ENCODE assay signal across 14 cellular contexts in the genomic region with DNA sequence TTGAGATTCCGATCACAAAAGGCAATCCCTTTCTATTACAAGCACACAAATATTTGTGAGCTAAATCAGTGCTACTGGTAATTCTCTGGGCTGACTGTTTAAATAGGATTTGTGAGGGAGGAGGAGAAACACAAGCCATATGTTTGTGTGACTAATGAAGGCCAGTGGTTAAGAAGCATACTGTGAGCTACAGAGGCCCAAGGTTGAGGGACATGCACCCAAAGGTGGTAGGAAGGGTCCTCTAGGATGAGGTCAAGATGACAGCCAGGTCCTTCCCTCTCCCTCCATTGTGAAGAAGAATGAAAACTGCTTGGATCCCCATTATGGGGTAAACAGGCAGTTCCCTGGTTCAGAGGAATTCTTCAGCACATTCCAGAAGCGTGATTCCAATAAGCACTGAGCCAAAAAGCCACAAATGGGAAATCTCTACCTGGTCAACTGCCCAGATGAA.
DNase-seq lines count a peak whose midpoint lies in the region; ATAC-seq and TF ChIP-seq lines count a peak whose summit lies in the region.
"Had no signal": no experiment of that assay in that cellular context is flagged by ENCODE, and none has a peak within 500 bp of the region (broad histone marks: within the 10 kb centered on the region; RNA-seq: fewer than 3 reads in every experiment).

No MANE protein-coding gene starts in this region.

- WGBS in transverse colon (ENCODE audit: low coverage in 1 of 2), 2 donors: 66 to 67% methylated on average over 2 of the region's 2 CpGs
- WGBS in stomach, 5 donors: 65 to 81% (median 66%) methylated on average over 2 of the region's 2 CpGs

- BruUV-seq in MCF 10A (replicated peaks; lab: Mats Ljungman, UMichigan): no TSS peak

- H3K4me3 Mint-ChIP-seq in MCF 10A (ENCODE audit: unreplicated experiment): no peak overlapping the region
- H3K4me3 Mint-ChIP-seq: naive thymus-derived CD4-positive, alpha-beta T cell; type B pancreatic cell had no signal

- H3K27ac Mint-ChIP-seq in MCF 10A (ENCODE audit: low read depth, unreplicated experiment): peak overlapping the region; percentile 76
- H3K27ac Mint-ChIP-seq: naive thymus-derived CD4-positive, alpha-beta T cell; type B pancreatic cell had no signal

- ATAC-seq in GM19455 (IDR thresholded peaks at IDR 0.05; ENCODE audit: unreplicated experiment): no peak
- ATAC-seq: naive thymus-derived CD4-positive, alpha-beta T cell had no signal

- H3K4me1 ChIP-seq in breast epithelium: no peaks in the 10 kb centered on the region
- peaks cover 19% of the 10 kb centered on the region for H3K4me1 ChIP-seq in adipocyte (ENCODE audit: control insufficient read depth, insufficient read depth, low read length)
- H3K4me1 ChIP-seq in transverse colon: peaks cover 0 to 9% (median 0%) of the 10 kb centered on the region in 4 donors
- peaks cover 0 to 15% (median 0%) of the 10 kb centered on the region in 4 donors for H3K4me1 ChIP-seq in stomach

- H3K9me3 ChIP-seq in breast epithelium: peaks cover 0 to 23% of the 10 kb centered on the region in 2 donors
- peaks cover 6% of the 10 kb centered on the region for H3K9me3 ChIP-seq in adipocyte (ENCODE audit: control insufficient read depth, low read length)
- no peaks in the 10 kb centered on the region for H3K9me3 ChIP-seq in transverse colon
- H3K9me3 ChIP-seq in stomach: peaks cover 0 to 13% (median 10%) of the 10 kb centered on the region in 4 donors

- DNase-seq in MCF 10A (ENCODE audit: unreplicated experiment) (peak; percentile 42), breast epithelium (ENCODE audit: low spot score in 2 of 2) (no peak), adipocyte (ENCODE audit: low read depth) (peak; percentile 53), fibroblast of villous mesenchyme (ENCODE audit: low read depth) (peak; percentile 75), transverse colon (no peak), stomach (no peak), NCI-H526 (lab: John Stamatoyannopoulos, UW) (no peak)
- DNase-seq: activated CD4-positive, alpha-beta T cell treated with anti-CD3 and anti-CD28 coated beads for 48 hours; DMS153; naive thymus-derived CD4-positive, alpha-beta T cell; NCI-H2081 treated with DMSO at 0.1 percent for 48 hours had no signal

- peaks cover 7% of the 10 kb centered on the region for H3K9me3 Mint-ChIP-seq in MCF 10A (ENCODE audit: unreplicated experiment)

- H3K36me3 ChIP-seq in breast epithelium (no peaks in the 10 kb centered on the region), adipocyte (ENCODE audit: control insufficient read depth, insufficient read depth, low read length, severe bottlenecking) (no peaks in the 10 kb centered on the region), transverse colon (no peaks in the 10 kb centered on the region), stomach (no peaks in the 10 kb centered on the region)

- intact Hi-C loops in MCF 10A (cut with micrococcal nuclease) (no loop called here), breast epithelium (cut with DNase I; ENCODE audit: low total_unique reads) (no loop called here), transverse colon (cut with DNase I; ENCODE audit: low total_unique reads) (no loop called here), stomach (cut with DNase I; ENCODE audit: low total_unique reads) (no loop called here)

- H3K9ac ChIP-seq in adipocyte (ENCODE audit: low read length): no peak overlapping the region

- TF ChIP-seq POLR2A in breast epithelium (IDR thresholded peaks at IDR 0.05): no peak
- no peak for TF ChIP-seq POLR2A in transverse colon (IDR thresholded peaks at IDR 0.05)
- no peak for TF ChIP-seq POLR2A in stomach (IDR thresholded peaks at IDR 0.05)

- H3K27ac ChIP-seq in breast epithelium: no peak overlapping the region
- peak overlapping the region in 3 of 4 donors; percentile 5 to 55 (median 10) for H3K27ac ChIP-seq in transverse colon
- no peak overlapping the region for H3K27ac ChIP-seq in stomach
- H3K27ac ChIP-seq: 22Rv1 had no signal

- POLR2A ChIA-PET in MCF 10A (lab: Yijun Ruan, JAX): interaction anchor here (1.1 kb wide), 1 partner anchor 20 kb away, joined by 3 read pairs; no protein-coding TSS in a partner anchor

- H3K36me3 Mint-ChIP-seq in MCF 10A (ENCODE audit: insufficient read depth, unreplicated experiment): no peaks in the 10 kb centered on the region
- H3K36me3 Mint-ChIP-seq: naive thymus-derived CD4-positive, alpha-beta T cell had no signal

- TF ChIP-seq CTCF in MCF 10A (IDR thresholded peaks at IDR 0.05; ENCODE audit: unreplicated experiment) (no peak), breast epithelium (IDR thresholded peaks at IDR 0.05) (no peak), fibroblast of villous mesenchyme (IDR thresholded peaks at IDR 0.05; ENCODE audit: insufficient read depth, low read depth, low read length) (no peak), transverse colon (IDR thresholded peaks at IDR 0.05) (no peak), stomach (IDR thresholded peaks at IDR 0.05) (no peak)

- peaks cover 21% of the 10 kb centered on the region for H3K4me1 Mint-ChIP-seq in MCF 10A (ENCODE audit: insufficient read depth, unreplicated experiment)
- H3K4me1 Mint-ChIP-seq: naive thymus-derived CD4-positive, alpha-beta T cell had no signal

- H3K27me3 Mint-ChIP-seq in MCF 10A (ENCODE audit: insufficient read depth, unreplicated experiment): no peaks in the 10 kb centered on the region

- TF ChIP-seq EP300 in transverse colon (IDR thresholded peaks at IDR 0.05; ENCODE audit: low read depth): no peak
- no peak for TF ChIP-seq EP300 in stomach (IDR thresholded peaks at IDR 0.05)

- no peak overlapping the region for H3K4me3 ChIP-seq in breast epithelium
- peak overlapping the region; percentile 25 for H3K4me3 ChIP-seq in adipocyte (ENCODE audit: low read length)
- no peak overlapping the region for H3K4me3 ChIP-seq in fibroblast of villous mesenchyme (ENCODE audit: low read depth, low read length)
- no peak overlapping the region for H3K4me3 ChIP-seq in transverse colon
- H3K4me3 ChIP-seq in stomach: no peak overlapping the region

- in situ Hi-C loops in transverse colon (cut with MboI; ENCODE audit: low pct_ligation_motif_present in 1 of 4, low pct_unique_long_range_greater_than_20kb in 1 of 4, low sequenced_read_pairs in 3 of 4): no loop called here

- H3K27me3 ChIP-seq in breast epithelium (no peaks in the 10 kb centered on the region), adipocyte (replicated peaks; ENCODE audit: control insufficient read depth, insufficient read depth, low read length) (no peaks in the 10 kb centered on the region), transverse colon (no peaks in the 10 kb centered on the region), stomach (no peaks in the 10 kb centered on the region)

- CTCF ChIA-PET in MCF 10A (lab: Yijun Ruan, JAX): interaction anchor here (2.0 kb wide), 1 partner anchor 95 kb away, joined by 6 read pairs; no protein-coding TSS in a partner anchor

Comparison
In these comparisons a context has a peak if more than half of its experiments do, and no peak if none do; other contexts are left out.
1. DNase-seq: peak in MCF 10A (single experiment), adipocyte (single experiment) and fibroblast of villous mesenchyme (single experiment); none in breast epithelium (0 of 2), transverse colon (single experiment), stomach (single experiment) and NCI-H526 (0 of 2).
2. H3K27ac ChIP-seq: peak in transverse colon (3 of 4); none in breast epithelium (0 of 2) and stomach (0 of 5).